1 cellular context compared by ENCODE assay signal in the genomic region with DNA sequence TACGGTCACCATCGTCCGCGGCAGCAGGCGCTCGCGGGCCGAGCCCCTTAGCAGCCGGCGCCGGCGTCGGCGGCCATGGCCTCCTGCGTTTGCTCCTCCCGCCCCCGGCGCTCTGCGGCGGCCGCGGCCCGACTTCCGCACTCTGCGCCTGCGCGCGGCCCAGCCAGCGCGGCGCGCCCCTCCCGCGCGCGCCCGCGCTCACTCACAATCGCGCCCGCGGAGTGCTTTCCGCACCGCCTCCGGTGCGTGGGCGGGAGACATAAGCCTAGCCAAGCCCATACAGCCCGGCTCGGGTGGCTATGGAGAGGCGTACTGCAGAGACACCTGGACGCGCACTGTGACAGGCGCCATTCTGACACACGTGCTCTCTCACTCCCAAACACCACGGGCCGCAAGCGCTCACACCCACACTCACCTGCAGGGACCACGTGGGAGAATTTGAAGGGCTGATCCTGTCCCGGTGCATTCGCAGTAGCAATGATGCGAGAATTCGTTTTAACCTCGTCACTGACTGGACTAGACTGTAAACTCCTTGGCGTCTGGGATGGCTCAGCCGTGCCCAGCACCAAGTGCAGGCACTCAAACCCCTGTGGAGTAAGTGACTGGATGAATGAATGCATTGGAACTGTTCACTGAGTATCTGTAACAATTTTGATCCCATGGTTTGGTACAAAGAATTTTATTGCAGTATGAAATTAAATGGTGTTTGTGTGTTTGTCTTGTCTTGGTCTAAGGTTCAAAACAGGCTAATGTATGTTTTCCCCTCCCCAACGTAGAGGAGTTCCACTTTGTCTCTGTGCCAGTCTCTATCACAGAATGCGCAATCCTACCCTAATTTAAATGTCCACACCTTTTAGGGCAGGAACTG.
A peak's percentile ranks its signal among the peaks of the same experiment; 100 is the strongest.
TF ChIP-seq lines count a peak whose summit lies in the region.

A gene with protein sequence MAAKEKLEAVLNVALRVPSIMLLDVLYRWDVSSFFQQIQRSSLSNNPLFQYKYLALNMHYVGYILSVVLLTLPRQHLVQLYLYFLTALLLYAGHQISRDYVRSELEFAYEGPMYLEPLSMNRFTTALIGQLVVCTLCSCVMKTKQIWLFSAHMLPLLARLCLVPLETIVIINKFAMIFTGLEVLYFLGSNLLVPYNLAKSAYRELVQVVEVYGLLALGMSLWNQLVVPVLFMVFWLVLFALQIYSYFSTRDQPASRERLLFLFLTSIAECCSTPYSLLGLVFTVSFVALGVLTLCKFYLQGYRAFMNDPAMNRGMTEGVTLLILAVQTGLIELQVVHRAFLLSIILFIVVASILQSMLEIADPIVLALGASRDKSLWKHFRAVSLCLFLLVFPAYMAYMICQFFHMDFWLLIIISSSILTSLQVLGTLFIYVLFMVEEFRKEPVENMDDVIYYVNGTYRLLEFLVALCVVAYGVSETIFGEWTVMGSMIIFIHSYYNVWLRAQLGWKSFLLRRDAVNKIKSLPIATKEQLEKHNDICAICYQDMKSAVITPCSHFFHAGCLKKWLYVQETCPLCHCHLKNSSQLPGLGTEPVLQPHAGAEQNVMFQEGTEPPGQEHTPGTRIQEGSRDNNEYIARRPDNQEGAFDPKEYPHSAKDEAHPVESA (minus strand): TSS at position 116 of the 868 bp plus-strand sequence. CDS start 5,936 bp downstream, outside the sequence.

TF ChIP-seq in HEK293, 187 proteins besides CTCF, POLR2A, EP300 and RAD21 (continued from another document and continues in another):
- TF ChIP-seq, protein P1, sequence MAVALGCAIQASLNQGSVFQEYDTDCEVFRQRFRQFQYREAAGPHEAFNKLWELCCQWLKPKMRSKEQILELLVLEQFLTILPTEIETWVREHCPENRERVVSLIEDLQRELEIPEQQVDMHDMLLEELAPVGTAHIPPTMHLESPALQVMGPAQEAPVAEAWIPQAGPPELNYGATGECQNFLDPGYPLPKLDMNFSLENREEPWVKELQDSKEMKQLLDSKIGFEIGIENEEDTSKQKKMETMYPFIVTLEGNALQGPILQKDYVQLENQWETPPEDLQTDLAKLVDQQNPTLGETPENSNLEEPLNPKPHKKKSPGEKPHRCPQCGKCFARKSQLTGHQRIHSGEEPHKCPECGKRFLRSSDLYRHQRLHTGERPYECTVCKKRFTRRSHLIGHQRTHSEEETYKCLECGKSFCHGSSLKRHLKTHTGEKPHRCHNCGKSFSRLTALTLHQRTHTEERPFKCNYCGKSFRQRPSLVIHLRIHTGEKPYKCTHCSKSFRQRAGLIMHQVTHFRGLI (tag by site-specific recombination; IDR thresholded peaks at IDR 0.05) = peak; percentile 70
- TF ChIP-seq OVOL3 (tag by site-specific recombination; IDR thresholded peaks at IDR 0.05) (0 out of 2 replicates have a peak, but pooled peaks have one; percentile 55), ZNF324 (tag by site-specific recombination; IDR thresholded peaks at IDR 0.05) (peak; percentile 42; the same call in 1 of the 2 replicates), ZNF416 (tag by site-specific recombination; IDR thresholded peaks at IDR 0.05) (no peak), KLF9 (tag by site-specific recombination; IDR thresholded peaks at IDR 0.05; ENCODE audit: low read depth) (peak; percentile 95), ZNF843 (tag by site-specific recombination; IDR thresholded peaks at IDR 0.05) (peak; percentile 69; the same call in 1 of the 2 replicates), ZNF24 (tag by site-specific recombination; IDR thresholded peaks at IDR 0.05) (peak; percentile 90), ZNF394 (tag by site-specific recombination; IDR thresholded peaks at IDR 0.05; ENCODE audit: borderline replicate concordance) (no peak), ZIC2 (tag by site-specific recombination; IDR thresholded peaks at IDR 0.05) (peak; percentile 52), KLF1 (tag by site-specific recombination; IDR thresholded peaks at IDR 0.05) (peak; percentile 20; the same call in 1 of the 2 replicates), SP2 (tag by site-specific recombination; IDR thresholded peaks at IDR 0.05) (peak; percentile 57), ZNF777 (tag by site-specific recombination; IDR thresholded peaks at IDR 0.05; ENCODE audit: borderline replicate concordance) (0 out of 2 replicates have a peak, but pooled peaks have one; percentile 20), ZNF837 (tag by site-specific recombination; IDR thresholded peaks at IDR 0.05) (no peak), ZNF146 (tag by site-specific recombination; IDR thresholded peaks at IDR 0.05) (no peak), ZNF2 (tag by site-specific recombination; IDR thresholded peaks at IDR 0.05) (peak; percentile 73), GFI1B (tag by site-specific recombination; IDR thresholded peaks at IDR 0.05) (0 out of 2 replicates have a peak, but pooled peaks have one; percentile 3), ZNF785 (tag by site-specific recombination; IDR thresholded peaks at IDR 0.05) (peak; percentile 80), WT1 (tag by site-specific recombination; IDR thresholded peaks at IDR 0.05) (peak; percentile 49), KLF7 (tag by site-specific recombination; IDR thresholded peaks at IDR 0.05; ENCODE audit: borderline replicate concordance) (peak; percentile 52; the same call in 1 of the 2 replicates), ZNF132 (tag by site-specific recombination; IDR thresholded peaks at IDR 0.05; ENCODE audit: borderline replicate concordance) (no peak), ZSCAN30 (tag by site-specific recombination; IDR thresholded peaks at IDR 0.05) (peak; percentile 63), ZNF391 (tag by site-specific recombination; IDR thresholded peaks at IDR 0.05; ENCODE audit: borderline replicate concordance, low read depth) (0 out of 2 replicates have a peak, but pooled peaks have one; percentile 55), ZFP69B (tag by site-specific recombination; IDR thresholded peaks at IDR 0.05) (peak; percentile 43), ZNF211 (tag by site-specific recombination; IDR thresholded peaks at IDR 0.05; ENCODE audit: low read depth) (no peak), KLF16 (tag by site-specific recombination; IDR thresholded peaks at IDR 0.05) (peak; percentile 70; the same call in 1 of the 2 replicates), ZNF157 (tag by site-specific recombination; IDR thresholded peaks at IDR 0.05) (0 out of 2 replicates have a peak, but pooled peaks have one; percentile 33), ZNF302 (tag by site-specific recombination; IDR thresholded peaks at IDR 0.05; ENCODE audit: low read depth) (no peak), ZNF629 (tag by site-specific recombination; IDR thresholded peaks at IDR 0.05) (peak; percentile 80), ZNF311 (tag by site-specific recombination; IDR thresholded peaks at IDR 0.05; ENCODE audit: borderline replicate concordance) (no peak), REPIN1 (tag by site-specific recombination; IDR thresholded peaks at IDR 0.05; ENCODE audit: low read depth) (0 out of 2 replicates have a peak, but pooled peaks have one; percentile 44), BCL11B (tag by site-specific recombination; IDR thresholded peaks at IDR 0.05; ENCODE audit: low read depth) (peak; percentile 62; the same call in 1 of the 2 replicates)
- TF ChIP-seq, protein P2, sequence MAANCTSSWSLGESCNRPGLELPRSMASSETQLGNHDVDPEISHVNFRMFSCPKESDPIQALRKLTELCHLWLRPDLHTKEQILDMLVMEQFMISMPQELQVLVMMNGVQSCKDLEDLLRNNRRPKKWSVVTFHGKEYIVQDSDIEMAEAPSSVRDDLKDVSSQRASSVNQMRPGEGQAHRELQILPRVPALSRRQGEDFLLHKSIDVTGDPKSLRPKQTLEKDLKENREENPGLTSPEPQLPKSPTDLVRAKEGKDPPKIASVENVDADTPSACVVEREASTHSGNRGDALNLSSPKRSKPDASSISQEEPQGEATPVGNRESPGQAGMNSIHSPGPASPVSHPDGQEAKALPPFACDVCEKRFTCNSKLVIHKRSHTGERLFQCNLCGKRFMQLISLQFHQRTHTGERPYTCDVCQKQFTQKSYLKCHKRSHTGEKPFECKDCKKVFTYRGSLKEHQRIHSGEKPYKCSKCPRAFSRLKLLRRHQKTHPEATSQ (tag by site-specific recombination; IDR thresholded peaks at IDR 0.05) = 0 out of 2 replicates have a peak, but pooled peaks have one; percentile 44
- TF ChIP-seq, protein P3, sequence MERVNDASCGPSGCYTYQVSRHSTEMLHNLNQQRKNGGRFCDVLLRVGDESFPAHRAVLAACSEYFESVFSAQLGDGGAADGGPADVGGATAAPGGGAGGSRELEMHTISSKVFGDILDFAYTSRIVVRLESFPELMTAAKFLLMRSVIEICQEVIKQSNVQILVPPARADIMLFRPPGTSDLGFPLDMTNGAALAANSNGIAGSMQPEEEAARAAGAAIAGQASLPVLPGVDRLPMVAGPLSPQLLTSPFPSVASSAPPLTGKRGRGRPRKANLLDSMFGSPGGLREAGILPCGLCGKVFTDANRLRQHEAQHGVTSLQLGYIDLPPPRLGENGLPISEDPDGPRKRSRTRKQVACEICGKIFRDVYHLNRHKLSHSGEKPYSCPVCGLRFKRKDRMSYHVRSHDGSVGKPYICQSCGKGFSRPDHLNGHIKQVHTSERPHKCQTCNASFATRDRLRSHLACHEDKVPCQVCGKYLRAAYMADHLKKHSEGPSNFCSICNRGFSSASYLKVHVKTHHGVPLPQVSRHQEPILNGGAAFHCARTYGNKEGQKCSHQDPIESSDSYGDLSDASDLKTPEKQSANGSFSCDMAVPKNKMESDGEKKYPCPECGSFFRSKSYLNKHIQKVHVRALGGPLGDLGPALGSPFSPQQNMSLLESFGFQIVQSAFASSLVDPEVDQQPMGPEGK (tag by site-specific recombination; IDR thresholded peaks at IDR 0.05) = peak; percentile 16
- TF ChIP-seq, protein P4, sequence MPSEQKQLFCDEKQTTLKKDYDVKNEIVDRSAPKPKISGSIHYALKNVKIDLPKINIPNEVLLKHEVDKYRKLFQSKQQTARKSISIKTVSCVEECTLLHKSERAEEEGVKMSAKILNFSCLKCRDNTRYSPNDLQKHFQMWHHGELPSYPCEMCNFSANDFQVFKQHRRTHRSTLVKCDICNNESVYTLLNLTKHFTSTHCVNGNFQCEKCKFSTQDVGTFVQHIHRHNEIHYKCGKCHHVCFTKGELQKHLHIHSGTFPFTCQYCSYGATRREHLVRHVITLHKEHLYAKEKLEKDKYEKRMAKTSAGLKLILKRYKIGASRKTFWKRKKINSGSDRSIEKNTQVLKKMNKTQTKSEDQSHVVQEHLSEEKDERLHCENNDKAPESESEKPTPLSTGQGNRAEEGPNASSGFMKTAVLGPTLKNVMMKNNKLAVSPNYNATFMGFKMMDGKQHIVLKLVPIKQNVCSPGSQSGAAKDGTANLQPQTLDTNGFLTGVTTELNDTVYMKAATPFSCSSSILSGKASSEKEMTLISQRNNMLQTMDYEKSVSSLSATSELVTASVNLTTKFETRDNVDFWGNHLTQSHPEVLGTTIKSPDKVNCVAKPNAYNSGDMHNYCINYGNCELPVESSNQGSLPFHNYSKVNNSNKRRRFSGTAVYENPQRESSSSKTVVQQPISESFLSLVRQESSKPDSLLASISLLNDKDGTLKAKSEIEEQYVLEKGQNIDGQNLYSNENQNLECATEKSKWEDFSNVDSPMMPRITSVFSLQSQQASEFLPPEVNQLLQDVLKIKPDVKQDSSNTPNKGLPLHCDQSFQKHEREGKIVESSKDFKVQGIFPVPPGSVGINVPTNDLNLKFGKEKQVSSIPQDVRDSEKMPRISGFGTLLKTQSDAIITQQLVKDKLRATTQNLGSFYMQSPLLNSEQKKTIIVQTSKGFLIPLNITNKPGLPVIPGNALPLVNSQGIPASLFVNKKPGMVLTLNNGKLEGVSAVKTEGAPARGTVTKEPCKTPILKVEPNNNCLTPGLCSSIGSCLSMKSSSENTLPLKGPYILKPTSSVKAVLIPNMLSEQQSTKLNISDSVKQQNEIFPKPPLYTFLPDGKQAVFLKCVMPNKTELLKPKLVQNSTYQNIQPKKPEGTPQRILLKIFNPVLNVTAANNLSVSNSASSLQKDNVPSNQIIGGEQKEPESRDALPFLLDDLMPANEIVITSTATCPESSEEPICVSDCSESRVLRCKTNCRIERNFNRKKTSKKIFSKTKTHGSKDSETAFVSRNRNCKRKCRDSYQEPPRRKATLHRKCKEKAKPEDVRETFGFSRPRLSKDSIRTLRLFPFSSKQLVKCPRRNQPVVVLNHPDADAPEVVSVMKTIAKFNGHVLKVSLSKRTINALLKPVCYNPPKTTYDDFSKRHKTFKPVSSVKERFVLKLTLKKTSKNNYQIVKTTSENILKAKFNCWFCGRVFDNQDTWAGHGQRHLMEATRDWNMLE (tag by site-specific recombination; conservative IDR thresholded peaks at IDR 0.05; ENCODE audit: low read depth) = peak; percentile 38; the same call in 1 of the 2 replicates
- TF ChIP-seq, protein P5, sequence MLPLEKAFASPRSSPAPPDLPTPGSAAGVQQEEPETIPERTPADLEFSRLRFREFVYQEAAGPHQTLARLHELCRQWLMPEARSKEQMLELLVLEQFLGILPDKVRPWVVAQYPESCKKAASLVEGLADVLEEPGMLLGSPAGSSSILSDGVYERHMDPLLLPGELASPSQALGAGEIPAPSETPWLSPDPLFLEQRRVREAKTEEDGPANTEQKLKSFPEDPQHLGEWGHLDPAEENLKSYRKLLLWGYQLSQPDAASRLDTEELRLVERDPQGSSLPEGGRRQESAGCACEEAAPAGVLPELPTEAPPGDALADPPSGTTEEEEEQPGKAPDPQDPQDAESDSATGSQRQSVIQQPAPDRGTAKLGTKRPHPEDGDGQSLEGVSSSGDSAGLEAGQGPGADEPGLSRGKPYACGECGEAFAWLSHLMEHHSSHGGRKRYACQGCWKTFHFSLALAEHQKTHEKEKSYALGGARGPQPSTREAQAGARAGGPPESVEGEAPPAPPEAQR (tag by site-specific recombination; IDR thresholded peaks at IDR 0.05) = peak; percentile 9; the same call in 1 of the 2 replicates
- TF ChIP-seq, protein P6, sequence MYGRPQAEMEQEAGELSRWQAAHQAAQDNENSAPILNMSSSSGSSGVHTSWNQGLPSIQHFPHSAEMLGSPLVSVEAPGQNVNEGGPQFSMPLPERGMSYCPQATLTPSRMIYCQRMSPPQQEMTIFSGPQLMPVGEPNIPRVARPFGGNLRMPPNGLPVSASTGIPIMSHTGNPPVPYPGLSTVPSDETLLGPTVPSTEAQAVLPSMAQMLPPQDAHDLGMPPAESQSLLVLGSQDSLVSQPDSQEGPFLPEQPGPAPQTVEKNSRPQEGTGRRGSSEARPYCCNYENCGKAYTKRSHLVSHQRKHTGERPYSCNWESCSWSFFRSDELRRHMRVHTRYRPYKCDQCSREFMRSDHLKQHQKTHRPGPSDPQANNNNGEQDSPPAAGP (tag by site-specific recombination; IDR thresholded peaks at IDR 0.05) = peak; percentile 17; the same call in 1 of the 2 replicates
